In the genomic region with DNA sequence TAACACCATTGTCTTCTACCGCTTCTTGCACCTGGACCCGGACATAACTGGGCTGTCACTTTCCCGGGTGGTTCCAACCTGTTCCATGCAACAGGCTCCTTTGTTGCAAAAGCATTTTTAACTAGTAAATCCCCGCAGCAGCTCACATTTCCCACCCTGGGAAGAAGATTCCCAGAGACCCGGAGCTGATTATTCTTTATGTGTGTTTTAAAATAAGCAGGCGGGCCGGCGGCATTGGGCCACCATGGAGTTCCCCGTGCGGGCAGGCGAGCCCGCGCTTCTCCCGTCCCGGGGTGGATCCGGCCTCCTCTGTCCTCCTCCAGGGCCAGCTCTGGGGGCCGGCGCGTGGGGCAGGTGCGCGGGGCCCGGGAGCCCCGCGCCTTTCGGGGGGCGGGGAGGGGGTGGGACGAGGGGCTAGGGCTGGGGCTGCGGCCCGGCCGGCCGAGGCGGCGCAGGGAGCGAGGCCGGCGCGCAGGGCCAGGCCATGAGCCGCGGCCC, we compare ENCODE assay signal across 8 cellular contexts. TPM values are rescaled to one million over a fixed set of nuclear protein-coding genes. Genes with fewer than 3 reads are reported as not detected.
DNase-seq lines count a peak whose midpoint lies in the region; ATAC-seq and TF ChIP-seq lines count a peak whose summit lies in the region.

No MANE protein-coding gene starts in this region.

- no peak overlapping the region for H2AK5ac ChIP-seq in H9 (ENCODE audit: insufficient read length, low read length)

- H3K23ac ChIP-seq in H9 (ENCODE audit: insufficient read length, low read depth, low read length): no peak overlapping the region

- H3K14ac ChIP-seq in H9 (ENCODE audit: insufficient read depth, low read length): no peak overlapping the region

- CTCF ChIA-PET in A673 (lab: Charles Lee): no interaction called here

- intact Hi-C loops in A673 (cut with micrococcal nuclease; ENCODE audit: unreplicated experiment): no loop called here
- intact Hi-C loops in activated T-helper 1 cell treated with anti-CD3 and anti-CD28 coated beads, Interleukin-12 subunit alpha, Interleukin-12 subunit beta, Interleukin-2, Interleukin-4 antibody, amounts not matched to agents 30 ng/mL and 10 ng/mL and 1 ng/mL, durations not matched to agents 14 hours and 24 hours and 36 hours (cut with micrococcal nuclease): loop anchor here (2.0 to 10.0 kb wide), 12 partner anchors 34 to 1211 kb away; partner anchors contain the start of genes DECR2, EME2, GNPTG and KCTD5

- H3K4me1 Mint-ChIP-seq in H9: peaks cover 22 to 30% of the 10 kb centered on the region in 2 experiments
- H3K4me1 Mint-ChIP-seq in activated T-helper 1 cell treated with anti-CD3 and anti-CD28 coated beads, Interleukin-12 subunit alpha, Interleukin-12 subunit beta, Interleukin-2, Interleukin-4 antibody, amounts not matched to agents 30 ng/mL and 10 ng/mL and 1 ng/mL, durations not matched to agents 14 hours and 24 hours and 36 hours (ENCODE audit: low read depth): peaks cover 43% of the 10 kb centered on the region
- peaks cover 48% of the 10 kb centered on the region for H3K4me1 Mint-ChIP-seq in stimulated activated memory B cell treated with anti-CD40 and anti-IgM and Interleukin-4, amounts not matched to agents 10 μg/mL and 1 μg/mL and 100 μg/mL, for 72 hours

- DNase-seq in A673 (ENCODE audit: low spot score): no peak
- DNase-seq in H9: no peak
- DNase-seq in activated T-helper 1 cell treated with anti-CD3 and anti-CD28 coated beads, Interleukin-12 subunit alpha, Interleukin-12 subunit beta, Interleukin-2, Interleukin-4 antibody, amounts not matched to agents 30 ng/mL and 10 ng/mL and 1 ng/mL, durations not matched to agents 14 hours and 24 hours and 36 hours (ENCODE audit: low spot score): no peak
- no peak for DNase-seq in NCI-H1048 (lab: John Stamatoyannopoulos, UW)

- no peak overlapping the region for H2BK12ac ChIP-seq in H9 (ENCODE audit: insufficient read length, low read depth, low read length)

- H3K4ac ChIP-seq in H9 (ENCODE audit: low read depth, low read length): no peak overlapping the region

- H3K27me3 Mint-ChIP-seq in H9 (ENCODE audit: low read depth): peaks cover 17% of the 10 kb centered on the region
- H3K27me3 Mint-ChIP-seq in activated T-helper 1 cell treated with anti-CD3 and anti-CD28 coated beads, Interleukin-12 subunit alpha, Interleukin-12 subunit beta, Interleukin-2, Interleukin-4 antibody, amounts not matched to agents 30 ng/mL and 10 ng/mL and 1 ng/mL, durations not matched to agents 14 hours and 24 hours and 36 hours (ENCODE audit: insufficient read depth): no peaks in the 10 kb centered on the region
- peaks cover 10% of the 10 kb centered on the region for H3K27me3 Mint-ChIP-seq in stimulated activated memory B cell treated with anti-CD40 and anti-IgM and Interleukin-4, amounts not matched to agents 10 μg/mL and 1 μg/mL and 100 μg/mL, for 72 hours

- peak overlapping the region; percentile 87 for H3K4me3 ChIP-seq in A673 (ENCODE audit: low read depth, low read length, poor library complexity, severe bottlenecking)
- peak overlapping the region; percentile 77 for H3K4me3 ChIP-seq in iPS-15b (ENCODE audit: low read depth, low read length)

- H4K8ac ChIP-seq in H9 (replicated peaks; ENCODE audit: insufficient read length, low read depth, low read length): no peak overlapping the region

- BruUV-seq in A673 (replicated peaks; lab: Mats Ljungman, UMichigan): no TSS peak

- no peak overlapping the region for H3T11ph ChIP-seq in H9 (ENCODE audit: low read length)

- H3K27me3 ChIP-seq in A673 (replicated peaks; ENCODE audit: insufficient read depth, low read depth, low read length, poor library complexity) (no peaks in the 10 kb centered on the region), H9 (ENCODE audit: insufficient read depth, low read length) (peaks cover 6% of the 10 kb centered on the region; the same call in 1 of the 2 replicates), iPS-15b (ENCODE audit: control insufficient read depth, insufficient read depth, low read length) (peaks cover 12% of the 10 kb centered on the region)

- POLR2A ChIA-PET in A673 (lab: Charles Lee; ENCODE audit: low non-redundant PET): interaction anchor here (0.6 kb wide), 1 partner anchor 28 kb away, joined by 8 read pairs; no protein-coding TSS in a partner anchor

- no peak overlapping the region for H2BK15ac ChIP-seq in H9 (ENCODE audit: low read depth, low read length)

- peaks cover 12% of the 10 kb centered on the region; the same call in 1 of the 2 replicates for H3K79me2 ChIP-seq in H9 (ENCODE audit: insufficient read depth, low read length)

- H3K23me2 ChIP-seq in H9 (ENCODE audit: insufficient read length, low read depth, low read length, poor library complexity, severe bottlenecking): peaks cover 24% of the 10 kb centered on the region

- no peak overlapping the region for H2AFZ ChIP-seq in H9 (ENCODE audit: low read length)

- H4K20me1 ChIP-seq in H9 (ENCODE audit: control insufficient read depth, insufficient read depth, insufficient read length): no peaks in the 10 kb centered on the region

- H3K4me1 ChIP-seq in A673 (ENCODE audit: insufficient read depth, low read length, poor library complexity, severe bottlenecking): peaks cover 14% of the 10 kb centered on the region
- no peaks in the 10 kb centered on the region for H3K4me1 ChIP-seq in H9 (ENCODE audit: insufficient read depth, low read length)
- peaks cover 6% of the 10 kb centered on the region for H3K4me1 ChIP-seq in iPS-15b (ENCODE audit: control insufficient read depth, insufficient read depth, low read length)

- TF ChIP-seq CTCF in A673 (conservative IDR thresholded peaks at IDR 0.05; ENCODE audit: low read depth, low read length) (no peak), H9 (conservative IDR thresholded peaks at IDR 0.05) (no peak)

- H3K9me3 ChIP-seq in A673 (ENCODE audit: low read depth, low read length, poor library complexity, severe bottlenecking) (no peaks in the 10 kb centered on the region), H9 (ENCODE audit: control insufficient read depth, low read depth, low read length) (no peaks in the 10 kb centered on the region), iPS-15b (ENCODE audit: control insufficient read depth, insufficient read depth, low read length) (no peaks in the 10 kb centered on the region)

- H3K9me3 Mint-ChIP-seq in H9: peaks cover 0 to 3% of the 10 kb centered on the region in 2 experiments; a peak in 1 of 5 replicates
- peaks cover 3% of the 10 kb centered on the region for H3K9me3 Mint-ChIP-seq in activated T-helper 1 cell treated with anti-CD3 and anti-CD28 coated beads, Interleukin-12 subunit alpha, Interleukin-12 subunit beta, Interleukin-2, Interleukin-4 antibody, amounts not matched to agents 30 ng/mL and 10 ng/mL and 1 ng/mL, durations not matched to agents 14 hours and 24 hours and 36 hours
- H3K9me3 Mint-ChIP-seq in stimulated activated memory B cell treated with anti-CD40 and anti-IgM and Interleukin-4, amounts not matched to agents 10 μg/mL and 1 μg/mL and 100 μg/mL, for 72 hours: no peaks in the 10 kb centered on the region

- peaks cover 7 to 28% (median 26%) of the 10 kb centered on the region in 3 experiments for H3K36me3 Mint-ChIP-seq in H9 (ENCODE audit: insufficient read depth in 1 of 3, low read depth in 3 of 3)
- peaks cover 20% of the 10 kb centered on the region for H3K36me3 Mint-ChIP-seq in activated T-helper 1 cell treated with anti-CD3 and anti-CD28 coated beads, Interleukin-12 subunit alpha, Interleukin-12 subunit beta, Interleukin-2, Interleukin-4 antibody, amounts not matched to agents 30 ng/mL and 10 ng/mL and 1 ng/mL, durations not matched to agents 14 hours and 24 hours and 36 hours (ENCODE audit: low read depth)
- H3K36me3 Mint-ChIP-seq in stimulated activated memory B cell treated with anti-CD40 and anti-IgM and Interleukin-4, amounts not matched to agents 10 μg/mL and 1 μg/mL and 100 μg/mL, for 72 hours: peaks cover 29% of the 10 kb centered on the region

- H3K4me2 ChIP-seq in H9 (ENCODE audit: insufficient read depth, insufficient read length, low read length): peak overlapping the region; percentile 78

- H3K9ac ChIP-seq in H9 (ENCODE audit: extremely low read depth, insufficient read length, low read length) (peak overlapping the region; percentile 15), iPS-15b (ENCODE audit: low read depth, low read length) (peak overlapping the region; percentile 47)

- H4K5ac ChIP-seq in H9 (ENCODE audit: insufficient read length, low read depth, low read length): no peak overlapping the region

- peaks cover 8% of the 10 kb centered on the region for H3K79me1 ChIP-seq in H9 (ENCODE audit: insufficient read depth, low read depth, low read length, poor library complexity, severe bottlenecking)

- H3K27ac ChIP-seq in A673 (ENCODE audit: low read depth, low read length, poor library complexity, severe bottlenecking): peak overlapping the region; percentile 69
- no peak overlapping the region for H3K27ac ChIP-seq in H9 (ENCODE audit: insufficient read length, low read depth, low read length)

- no CpG with 5 or more reads among the region's 39 CpGs for WGBS in H9 (ENCODE audit: extremely low coverage, insufficient read length, low lambda C conversion rate)

- no peak overlapping the region for H3K18ac ChIP-seq in H9 (ENCODE audit: insufficient read length, low read depth, low read length)

- H2BK5ac ChIP-seq in H9 (ENCODE audit: insufficient read length, low read length): no peak overlapping the region

- H3K36me3 ChIP-seq in A673 (ENCODE audit: insufficient read depth, low read length, poor library complexity, severe bottlenecking): peaks cover 20% of the 10 kb centered on the region
- H3K36me3 ChIP-seq in iPS-15b (ENCODE audit: control insufficient read depth, insufficient read depth, low read length): no peaks in the 10 kb centered on the region

- no peak overlapping the region for H2BK20ac ChIP-seq in H9 (ENCODE audit: low read depth, low read length, poor library complexity, severe bottlenecking)

- no peak overlapping the region for H2BK120ac ChIP-seq in H9 (ENCODE audit: low read depth, low read length, poor library complexity, severe bottlenecking)

- H3K27ac Mint-ChIP-seq in H9: no peak overlapping the region
- H3K27ac Mint-ChIP-seq in activated T-helper 1 cell treated with anti-CD3 and anti-CD28 coated beads, Interleukin-12 subunit alpha, Interleukin-12 subunit beta, Interleukin-2, Interleukin-4 antibody, amounts not matched to agents 30 ng/mL and 10 ng/mL and 1 ng/mL, durations not matched to agents 14 hours and 24 hours and 36 hours: peak overlapping the region; percentile 84
- H3K27ac Mint-ChIP-seq in stimulated activated memory B cell treated with anti-CD40 and anti-IgM and Interleukin-4, amounts not matched to agents 10 μg/mL and 1 μg/mL and 100 μg/mL, for 72 hours: peak overlapping the region; percentile 79

- no peak for ATAC-seq in stimulated activated memory B cell treated with anti-CD40 and anti-IgM and Interleukin-4, amounts not matched to agents 10 μg/mL and 1 μg/mL and 100 μg/mL, for 72 hours
- ATAC-seq in HG02623 (IDR thresholded peaks at IDR 0.05; ENCODE audit: unreplicated experiment) (no peak), HG02610 (IDR thresholded peaks at IDR 0.05; ENCODE audit: unreplicated experiment) (no peak)

- H3K56ac ChIP-seq in H9 (ENCODE audit: insufficient read length, low read depth, low read length): no peak overlapping the region

- H3K4me3 Mint-ChIP-seq in H9: peak overlapping the region; percentile 83 to 86
- H3K4me3 Mint-ChIP-seq in activated T-helper 1 cell treated with anti-CD3 and anti-CD28 coated beads, Interleukin-12 subunit alpha, Interleukin-12 subunit beta, Interleukin-2, Interleukin-4 antibody, amounts not matched to agents 30 ng/mL and 10 ng/mL and 1 ng/mL, durations not matched to agents 14 hours and 24 hours and 36 hours: peak overlapping the region; percentile 96
- H3K4me3 Mint-ChIP-seq in stimulated activated memory B cell treated with anti-CD40 and anti-IgM and Interleukin-4, amounts not matched to agents 10 μg/mL and 1 μg/mL and 100 μg/mL, for 72 hours: peak overlapping the region; percentile 88

- no peak overlapping the region for H4K91ac ChIP-seq in H9 (ENCODE audit: insufficient read length, low read depth, low read length)

RNA-seq across cellular contexts. Expression of gene CRAMP1, which starts 1.6 kb away (rescaled TPM):
- total RNA-seq in A673 (2021): 33.0 and 38.4 TPM in 2 replicates
- total RNA-seq in H9 (2021): 39.2 and 46.2 TPM in 2 replicates
- 38.6 and 38.7 TPM in 2 replicates for total RNA-seq in activated T-helper 1 cell treated with anti-CD3 and anti-CD28 coated beads, Interleukin-12 subunit alpha, Interleukin-12 subunit beta, Interleukin-2, Interleukin-4 antibody, amounts not matched to agents 30 ng/mL and 10 ng/mL and 1 ng/mL, durations not matched to agents 14 hours and 24 hours and 36 hours

RNA-seq across cellular contexts. Expression of gene IFT140, which starts 1.9 kb away (rescaled TPM):
- total RNA-seq in A673 (2021) (21.8 and 34.6 TPM in 2 replicates), H9 (2021) (21.3 and 24.0 TPM in 2 replicates)
- total RNA-seq in activated T-helper 1 cell treated with anti-CD3 and anti-CD28 coated beads, Interleukin-12 subunit alpha, Interleukin-12 subunit beta, Interleukin-2, Interleukin-4 antibody, amounts not matched to agents 30 ng/mL and 10 ng/mL and 1 ng/mL, durations not matched to agents 14 hours and 24 hours and 36 hours: 8.8 and 9.5 TPM in 2 replicates

Comparison
In these comparisons a context has a peak if more than half of its experiments do, and no peak if none do; other contexts are left out.
1. H3K27ac Mint-ChIP-seq: peak in activated T-helper 1 cell treated with anti-CD3 and anti-CD28 coated beads, Interleukin-12 subunit alpha, Interleukin-12 subunit beta, Interleukin-2, Interleukin-4 antibody, amounts not matched to agents 30 ng/mL and 10 ng/mL and 1 ng/mL, durations not matched to agents 14 hours and 24 hours and 36 hours (single experiment) and stimulated activated memory B cell treated with anti-CD40 and anti-IgM and Interleukin-4, amounts not matched to agents 10 μg/mL and 1 μg/mL and 100 μg/mL, for 72 hours (single experiment); none in H9 (0 of 3).
2. Peak in every context shown above with its lines, with median percentiles within 50 percentile points of each other: H3K4me3 Mint-ChIP-seq.